Comparison of ENCODE assay signal across 16 cellular contexts in the genomic region with DNA sequence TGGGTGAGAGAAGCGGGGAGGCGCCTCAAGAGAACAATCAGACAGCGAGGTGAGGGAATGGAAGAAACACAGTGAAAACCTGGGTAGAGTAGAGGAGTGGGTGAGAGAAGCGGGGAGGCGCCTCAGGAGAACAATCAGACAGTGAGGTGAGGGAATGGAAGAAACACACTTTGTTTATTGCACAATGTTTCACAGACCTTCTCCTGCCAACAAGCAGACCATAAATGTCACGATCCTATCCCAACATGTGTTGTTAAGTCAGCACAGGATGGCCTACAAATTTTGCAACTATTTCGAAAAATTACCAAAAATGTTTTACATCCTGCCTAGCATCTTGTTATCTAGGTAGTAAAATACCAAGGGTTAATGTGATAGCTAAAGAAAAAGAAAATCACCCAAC.
DNase-seq lines count a peak whose midpoint lies in the region; ATAC-seq and TF ChIP-seq lines count a peak whose summit lies in the region.
"Had no signal": no experiment of that assay in that cellular context is flagged by ENCODE, and none has a peak within 500 bp of the region (broad histone marks: within the 10 kb centered on the region; RNA-seq: fewer than 3 reads in every experiment).

No MANE protein-coding gene starts in this region.

- TF ChIP-seq CTCF in left ventricle myocardium inferior (IDR thresholded peaks at IDR 0.05; ENCODE audit: borderline replicate concordance): no peak
- TF ChIP-seq CTCF in right atrium auricular region (IDR thresholded peaks at IDR 0.05): no peak
- TF ChIP-seq CTCF in colonic mucosa (IDR thresholded peaks at IDR 0.05): no peak
- no peak for TF ChIP-seq CTCF in mesothelial cell of epicardium (IDR thresholded peaks at IDR 0.05; ENCODE audit: unreplicated experiment)

- H3K27ac ChIP-seq in left ventricle myocardium inferior (replicated peaks) (peak overlapping the region; percentile 29), right atrium auricular region (no peak overlapping the region), colonic mucosa (peak overlapping the region; percentile 1)

- H3K4me1 ChIP-seq in left ventricle myocardium inferior (peaks cover 37% of the 10 kb centered on the region), right atrium auricular region (peaks cover 0 to 36% of the 10 kb centered on the region in 2 donors), colonic mucosa (no peaks in the 10 kb centered on the region)

- H3K4me3 ChIP-seq in left ventricle myocardium inferior (no peak overlapping the region), right atrium auricular region (no peak overlapping the region), colonic mucosa (no peak overlapping the region)

- intact Hi-C loops in left ventricle myocardium inferior (cut with micrococcal nuclease): no loop called here
- intact Hi-C loops in colonic mucosa (cut with DNase I): no loop called here

- peak overlapping the region; percentile 73 for H3K27ac Mint-ChIP-seq in mesothelial cell of epicardium
- H3K27ac Mint-ChIP-seq: type B pancreatic cell had no signal

- DNase-seq in left ventricle myocardium inferior (no peak), right atrium auricular region (ENCODE audit: low spot score) (no peak), colonic mucosa (no peak), mesothelial cell of epicardium (ENCODE audit: low spot score in 2 of 2, unreplicated experiment in 2 of 2) (no peak), DMS79 (lab: John Stamatoyannopoulos, UW) (no peak), nucleus accumbens (lab: John Stamatoyannopoulos, UW) (no peak)
- DNase-seq: ACHN; activated naive CD4-positive, alpha-beta T cell treated with Interleukin-2 at 50 U/mL for 16 hours; central memory CD4-positive, alpha-beta T cell; naive thymus-derived CD8-positive, alpha-beta T cell; NCI-H526 treated with DMSO at 0.1 percent for 48 hours; SHP77 treated with DMSO at 0.1 percent for 48 hours had no signal

- no peaks in the 10 kb centered on the region for H3K9me3 Mint-ChIP-seq in mesothelial cell of epicardium
- H3K9me3 Mint-ChIP-seq: type B pancreatic cell had no signal

- ATAC-seq in HG03196 (IDR thresholded peaks at IDR 0.05; ENCODE audit: unreplicated experiment) (no peak), HG02870 (IDR thresholded peaks at IDR 0.05; ENCODE audit: unreplicated experiment) (no peak)
- ATAC-seq: esophagus mucosa; naive thymus-derived CD8-positive, alpha-beta T cell had no signal

- H3K36me3 Mint-ChIP-seq in mesothelial cell of epicardium: no peaks in the 10 kb centered on the region
- H3K36me3 Mint-ChIP-seq: type B pancreatic cell had no signal

- peaks cover 53% of the 10 kb centered on the region for H3K4me1 Mint-ChIP-seq in mesothelial cell of epicardium

- H3K27me3 Mint-ChIP-seq in mesothelial cell of epicardium (ENCODE audit: low read depth): no peaks in the 10 kb centered on the region

- H3K9ac ChIP-seq in colonic mucosa (ENCODE audit: low read depth in 2 of 2, low read length in 2 of 2): no peak overlapping the region

- H3K9me3 ChIP-seq in left ventricle myocardium inferior (replicated peaks): no peaks in the 10 kb centered on the region
- H3K9me3 ChIP-seq in right atrium auricular region: no peaks in the 10 kb centered on the region
- H3K9me3 ChIP-seq in colonic mucosa: no peaks in the 10 kb centered on the region

- H3K36me3 ChIP-seq in left ventricle myocardium inferior (no peaks in the 10 kb centered on the region), right atrium auricular region (no peaks in the 10 kb centered on the region), colonic mucosa (no peaks in the 10 kb centered on the region)

- no peaks in the 10 kb centered on the region for H3K27me3 ChIP-seq in left ventricle myocardium inferior (ENCODE audit: low read depth)
- no peaks in the 10 kb centered on the region for H3K27me3 ChIP-seq in right atrium auricular region
- H3K27me3 ChIP-seq in colonic mucosa: no peaks in the 10 kb centered on the region

- H3K4me3 Mint-ChIP-seq in mesothelial cell of epicardium: no peak overlapping the region
- H3K4me3 Mint-ChIP-seq: naive thymus-derived CD8-positive, alpha-beta T cell; type B pancreatic cell had no signal

Comparison
In these comparisons a context has a peak if more than half of its experiments do, and no peak if none do; other contexts are left out.
1. H3K27ac ChIP-seq: peak in left ventricle myocardium inferior (single experiment) and colonic mucosa (single experiment); none in right atrium auricular region (0 of 2).